In genomic region chr17:6084226-6085161, GRCh38 we compare ENCODE assay signal across 20 cellular contexts. TPM values are rescaled to one million over a fixed set of nuclear protein-coding genes. Genes with fewer than 3 reads are reported as not detected.
DNase-seq lines count a peak whose midpoint lies in the region; ATAC-seq and TF ChIP-seq lines count a peak whose summit lies in the region.
"Had no signal": no experiment of that assay in that cellular context is flagged by ENCODE, and none has a peak within 500 bp of the region (broad histone marks: within the 10 kb centered on the region; RNA-seq: fewer than 3 reads in every experiment).

No MANE protein-coding gene starts in this region.

- peaks cover 20 to 21% of the 10 kb centered on the region in 2 experiments for H3K4me1 Mint-ChIP-seq in H9
- no peaks in the 10 kb centered on the region for H3K4me1 Mint-ChIP-seq in activated T-helper 2 cell treated with anti-CD3 and anti-CD28 coated beads, Interferon-gamma antibody, Interleukin-2, Interleukin-4, amounts not matched to agents 10 μg/mL and 5 μg/mL and 100 μg/mL, durations not matched to agents 14 hours and 24 hours and 36 hours (ENCODE audit: low read depth)
- H3K4me1 Mint-ChIP-seq: activated CD4-positive, alpha-beta T cell treated with anti-CD3 and anti-CD28 coated beads, Interleukin-2, amount 10 ng/mL, durations not matched to agents 24 days and 14 days; activated naive CD8-positive, alpha-beta T cell treated with anti-CD3 and anti-CD28 coated beads for 36 hours had no signal

- H3K79me1 ChIP-seq in H9 (ENCODE audit: insufficient read depth, low read depth, low read length, poor library complexity, severe bottlenecking), result peaks cover 2% of the 10 kb centered on the region

- peaks cover 17 to 31% (median 18%) of the 10 kb centered on the region in 3 experiments for H3K36me3 Mint-ChIP-seq in H9 (ENCODE audit: insufficient read depth in 1 of 3, low read depth in 3 of 3)
- H3K36me3 Mint-ChIP-seq in activated T-helper 2 cell treated with anti-CD3 and anti-CD28 coated beads, Interferon-gamma antibody, Interleukin-2, Interleukin-4, amounts not matched to agents 10 μg/mL and 5 μg/mL and 100 μg/mL, durations not matched to agents 14 hours and 24 hours and 36 hours (ENCODE audit: low read depth), result no peaks in the 10 kb centered on the region
- H3K36me3 Mint-ChIP-seq: activated naive CD8-positive, alpha-beta T cell treated with anti-CD3 and anti-CD28 coated beads for 36 hours had no signal

- H3K14ac ChIP-seq in H9 (ENCODE audit: insufficient read depth, low read length), result no peak overlapping the region

- H2AK5ac ChIP-seq in H9 (ENCODE audit: insufficient read length, low read length), result no peak overlapping the region

- H2BK20ac ChIP-seq in H9 (ENCODE audit: low read depth, low read length, poor library complexity, severe bottlenecking), result no peak overlapping the region

- H3K4me2 ChIP-seq in H9 (ENCODE audit: insufficient read depth, insufficient read length, low read length), result no peak overlapping the region
- H3K4me2 ChIP-seq in osteoblast (ENCODE audit: insufficient read depth, low read length), result no peak overlapping the region

- no peak overlapping the region for H4K91ac ChIP-seq in H9 (ENCODE audit: insufficient read length, low read depth, low read length)

- H4K20me1 ChIP-seq in H9 (ENCODE audit: control insufficient read depth, insufficient read depth, insufficient read length) (no peaks in the 10 kb centered on the region), osteoblast (ENCODE audit: insufficient read depth, low read length) (no peaks in the 10 kb centered on the region)

- H3K36me3 ChIP-seq in osteoblast (ENCODE audit: insufficient read depth, low read length), result no peaks in the 10 kb centered on the region
- H3K36me3 ChIP-seq: vagina had no signal

- H3K9me3 Mint-ChIP-seq in H9, result no peaks in the 10 kb centered on the region
- no peaks in the 10 kb centered on the region for H3K9me3 Mint-ChIP-seq in activated T-helper 2 cell treated with anti-CD3 and anti-CD28 coated beads, Interferon-gamma antibody, Interleukin-2, Interleukin-4, amounts not matched to agents 10 μg/mL and 5 μg/mL and 100 μg/mL, durations not matched to agents 14 hours and 24 hours and 36 hours
- H3K9me3 Mint-ChIP-seq: activated CD4-positive, alpha-beta T cell treated with anti-CD3 and anti-CD28 coated beads, Interleukin-2, amount 10 ng/mL, durations not matched to agents 24 days and 14 days; activated naive CD8-positive, alpha-beta T cell treated with anti-CD3 and anti-CD28 coated beads for 36 hours had no signal

- no peak overlapping the region; a peak in 1 of 5 replicates for H3K4me3 Mint-ChIP-seq in H9
- no peak overlapping the region for H3K4me3 Mint-ChIP-seq in activated T-helper 2 cell treated with anti-CD3 and anti-CD28 coated beads, Interferon-gamma antibody, Interleukin-2, Interleukin-4, amounts not matched to agents 10 μg/mL and 5 μg/mL and 100 μg/mL, durations not matched to agents 14 hours and 24 hours and 36 hours (ENCODE audit: low read depth)
- H3K4me3 Mint-ChIP-seq: activated CD4-positive, alpha-beta T cell treated with anti-CD3 and anti-CD28 coated beads, Interleukin-2, amount 10 ng/mL, durations not matched to agents 24 days and 14 days; activated naive CD8-positive, alpha-beta T cell treated with anti-CD3 and anti-CD28 coated beads for 36 hours had no signal

- no peak overlapping the region for H2AFZ ChIP-seq in H9 (ENCODE audit: low read length)
- H2AFZ ChIP-seq in osteoblast (ENCODE audit: low read length), result no peak overlapping the region

- peak overlapping the region in 2 of 3 experiments; percentile 8 to 64; a peak in 2 of 7 replicates for H3K27ac Mint-ChIP-seq in H9
- no peak overlapping the region for H3K27ac Mint-ChIP-seq in activated T-helper 2 cell treated with anti-CD3 and anti-CD28 coated beads, Interferon-gamma antibody, Interleukin-2, Interleukin-4, amounts not matched to agents 10 μg/mL and 5 μg/mL and 100 μg/mL, durations not matched to agents 14 hours and 24 hours and 36 hours
- H3K27ac Mint-ChIP-seq: activated CD4-positive, alpha-beta T cell treated with anti-CD3 and anti-CD28 coated beads, Interleukin-2, amount 10 ng/mL, durations not matched to agents 24 days and 14 days; activated naive CD8-positive, alpha-beta T cell treated with anti-CD3 and anti-CD28 coated beads for 36 hours had no signal

- intact Hi-C loops in head of caudate nucleus (cut with DNase I), result no loop called here
- intact Hi-C loops in activated T-helper 2 cell treated with anti-CD3 and anti-CD28 coated beads, Interferon-gamma antibody, Interleukin-2, Interleukin-4, amounts not matched to agents 10 μg/mL and 5 μg/mL and 100 μg/mL, durations not matched to agents 14 hours and 24 hours and 36 hours (cut with micrococcal nuclease), result no loop called here

- no peak overlapping the region for H2BK5ac ChIP-seq in H9 (ENCODE audit: insufficient read length, low read length)

- no peak for DNase-seq in H9
- peak; percentile 24 for DNase-seq in RPMI7951 (ENCODE audit: low read depth)
- DNase-seq in head of caudate nucleus, result peak; percentile 85 to 97 (median 93)
- peak; percentile 64 for DNase-seq in osteoblast (ENCODE audit: insufficient read length, low spot score, missing footprints)
- no peak for DNase-seq in T-helper 2 cell
- DNase-seq in activated T-helper 2 cell treated with anti-CD3 and anti-CD28 coated beads, Interferon-gamma antibody, Interleukin-2, Interleukin-4, amounts not matched to agents 10 μg/mL and 5 μg/mL and 100 μg/mL, durations not matched to agents 14 hours and 24 hours and 36 hours (ENCODE audit: low spot score), result no peak
- DNase-seq in activated gamma-delta T cell (lab: John Stamatoyannopoulos, UW), result no peak
- DNase-seq: activated CD4-positive, alpha-beta T cell treated with anti-CD3 and anti-CD28 coated beads, Interleukin-2, amount 10 ng/mL, durations not matched to agents 24 days and 14 days; activated naive CD8-positive, alpha-beta T cell treated with anti-CD3 and anti-CD28 coated beads for 36 hours; activated T-cell treated with anti-CD3 and anti-CD28 coated beads for 4 hours; Caco-2; HCEC 1CT; MV-4-11; NCI-H345; stimulated activated CD4-positive, alpha-beta T cell treated with anti-CD3 and anti-CD28 coated beads, Interleukin-12 subunit alpha, Interleukin-12 subunit beta, amount 100 ng/mL, for 4 hours; stimulated activated naive CD8-positive, alpha-beta T cell treated with anti-CD3 and anti-CD28 coated beads, Interleukin-15, Interleukin-2, amounts not matched to agents 100 U/mL and 50 U/mL, for 24 hours; T1000 had no signal

- no peak overlapping the region for H4K8ac ChIP-seq in H9 (replicated peaks; ENCODE audit: insufficient read length, low read depth, low read length)

- no peaks in the 10 kb centered on the region for H3K9me3 ChIP-seq in H9 (ENCODE audit: control insufficient read depth, low read depth, low read length)
- no peaks in the 10 kb centered on the region for H3K9me3 ChIP-seq in osteoblast (ENCODE audit: low read depth, low read length)
- H3K9me3 ChIP-seq: Caco-2, gastroesophageal sphincter, vagina had no signal

- no peaks in the 10 kb centered on the region for H3K27me3 Mint-ChIP-seq in H9 (ENCODE audit: low read depth)
- no peaks in the 10 kb centered on the region for H3K27me3 Mint-ChIP-seq in activated T-helper 2 cell treated with anti-CD3 and anti-CD28 coated beads, Interferon-gamma antibody, Interleukin-2, Interleukin-4, amounts not matched to agents 10 μg/mL and 5 μg/mL and 100 μg/mL, durations not matched to agents 14 hours and 24 hours and 36 hours (ENCODE audit: low read depth)
- H3K27me3 Mint-ChIP-seq: activated CD4-positive, alpha-beta T cell treated with anti-CD3 and anti-CD28 coated beads, Interleukin-2, amount 10 ng/mL, durations not matched to agents 24 days and 14 days had no signal

- H3K23ac ChIP-seq in H9 (ENCODE audit: insufficient read length, low read depth, low read length), result no peak overlapping the region

- H3K27ac ChIP-seq in H9 (ENCODE audit: insufficient read length, low read depth, low read length), result no peak overlapping the region
- no peak overlapping the region for H3K27ac ChIP-seq in osteoblast (ENCODE audit: low read depth, low read length)
- H3K27ac ChIP-seq: gastroesophageal sphincter, vagina had no signal

- H2BK120ac ChIP-seq in H9 (ENCODE audit: low read depth, low read length, poor library complexity, severe bottlenecking), result no peak overlapping the region

- TF ChIP-seq CTCF in H9 (conservative IDR thresholded peaks at IDR 0.05) (no peak), osteoblast (IDR thresholded peaks at IDR 0.05; ENCODE audit: extremely low read depth, low read depth, low read length) (no peak)

- H3K27me3 ChIP-seq in H9 (ENCODE audit: insufficient read depth, low read length) (no peaks in the 10 kb centered on the region), osteoblast (ENCODE audit: insufficient read depth, low read length) (peaks cover 9% of the 10 kb centered on the region)
- H3K27me3 ChIP-seq: gastroesophageal sphincter, vagina had no signal

- no peaks in the 10 kb centered on the region for H3K23me2 ChIP-seq in H9 (ENCODE audit: insufficient read length, low read depth, low read length, poor library complexity, severe bottlenecking)

- H3K4me1 ChIP-seq in H9 (ENCODE audit: insufficient read depth, low read length), result no peaks in the 10 kb centered on the region
- H3K4me1 ChIP-seq in osteoblast (ENCODE audit: insufficient read depth, low read length), result no peaks in the 10 kb centered on the region
- H3K4me1 ChIP-seq: Caco-2, gastroesophageal sphincter, vagina had no signal

- ATAC-seq in GM21576 (IDR thresholded peaks at IDR 0.05; ENCODE audit: unreplicated experiment), result no peak
- ATAC-seq: gastroesophageal sphincter; stimulated activated naive CD8-positive, alpha-beta T cell treated with anti-CD3 and anti-CD28 coated beads, Interleukin-15, Interleukin-2, amounts not matched to agents 100 U/mL and 50 U/mL, for 24 hours had no signal

- H2BK12ac ChIP-seq in H9 (ENCODE audit: insufficient read length, low read depth, low read length), result no peak overlapping the region

- no peak overlapping the region for H3T11ph ChIP-seq in H9 (ENCODE audit: low read length)

- no peak overlapping the region for H4K5ac ChIP-seq in H9 (ENCODE audit: insufficient read length, low read depth, low read length)

- H2BK15ac ChIP-seq in H9 (ENCODE audit: low read depth, low read length), result no peak overlapping the region

- WGBS in H9 (ENCODE audit: extremely low coverage, insufficient read length, low lambda C conversion rate), result no CpG with 5 or more reads among the region's 26 CpGs

- H3K4ac ChIP-seq in H9 (ENCODE audit: low read depth, low read length), result no peak overlapping the region

- H3K56ac ChIP-seq in H9 (ENCODE audit: insufficient read length, low read depth, low read length), result no peak overlapping the region

- H3K79me2 ChIP-seq in H9 (ENCODE audit: insufficient read depth, low read length) (no peaks in the 10 kb centered on the region), osteoblast (ENCODE audit: insufficient read depth, low read length) (no peaks in the 10 kb centered on the region)

- H3K18ac ChIP-seq in H9 (ENCODE audit: insufficient read length, low read depth, low read length), result peak overlapping the region; percentile 25

- H3K9ac ChIP-seq in H9 (ENCODE audit: extremely low read depth, insufficient read length, low read length), result no peak overlapping the region

- H3K4me3 ChIP-seq in osteoblast (ENCODE audit: insufficient read depth, low read length), result no peak overlapping the region
- H3K4me3 ChIP-seq: gastroesophageal sphincter, vagina had no signal

RNA-seq across cellular contexts. Expression of gene WSCD1, which starts 14.3 kb away (rescaled TPM):
- total RNA-seq in H9 (2021), result 33.6 and 34.9 TPM in 2 replicates
- total RNA-seq in RPMI7951 (2014; rRNA removed; shearing (Covaris generic)), result 0.20 and 0.24 TPM in 2 replicates
- total RNA-seq in osteoblast, result not detected in 2 replicates
- total RNA-seq in activated T-helper 2 cell treated with anti-CD3 and anti-CD28 coated beads, Interferon-gamma antibody, Interleukin-2, Interleukin-4, amounts not matched to agents 10 μg/mL and 5 μg/mL and 100 μg/mL, durations not matched to agents 14 hours and 24 hours and 36 hours, result 0.62 and 0.71 TPM in 2 replicates
- total RNA-seq: activated CD4-positive, alpha-beta T cell treated with anti-CD3 and anti-CD28 coated beads, Interleukin-2, amount 10 ng/mL, durations not matched to agents 24 days and 14 days; Caco-2 had no signal

Comparison
In these comparisons a context has a peak if more than half of its experiments do, and no peak if none do; other contexts are left out.
1. DNase-seq: peak in RPMI7951 (single experiment), head of caudate nucleus (42 of 42) and osteoblast (single experiment); none in H9 (single experiment), T-helper 2 cell (0 of 5), activated T-helper 2 cell treated with anti-CD3 and anti-CD28 coated beads, Interferon-gamma antibody, Interleukin-2, Interleukin-4, amounts not matched to agents 10 μg/mL and 5 μg/mL and 100 μg/mL, durations not matched to agents 14 hours and 24 hours and 36 hours (single experiment) and activated gamma-delta T cell (single experiment).
2. RNA of gene WSCD1, which starts 14.3 kb away (total RNA-seq): 33.6 to 34.9 TPM in H9; 0.62 to 0.71 TPM in activated T-helper 2 cell treated with anti-CD3 and anti-CD28 coated beads, Interferon-gamma antibody, Interleukin-2, Interleukin-4, amounts not matched to agents 10 μg/mL and 5 μg/mL and 100 μg/mL, durations not matched to agents 14 hours and 24 hours and 36 hours, 0.20 to 0.24 TPM in RPMI7951 and not detected in osteoblast; every median in the first group is over 10 times any median in the second.